Comparison of ENCODE assay signal across 1 cellular context in the genomic region with DNA sequence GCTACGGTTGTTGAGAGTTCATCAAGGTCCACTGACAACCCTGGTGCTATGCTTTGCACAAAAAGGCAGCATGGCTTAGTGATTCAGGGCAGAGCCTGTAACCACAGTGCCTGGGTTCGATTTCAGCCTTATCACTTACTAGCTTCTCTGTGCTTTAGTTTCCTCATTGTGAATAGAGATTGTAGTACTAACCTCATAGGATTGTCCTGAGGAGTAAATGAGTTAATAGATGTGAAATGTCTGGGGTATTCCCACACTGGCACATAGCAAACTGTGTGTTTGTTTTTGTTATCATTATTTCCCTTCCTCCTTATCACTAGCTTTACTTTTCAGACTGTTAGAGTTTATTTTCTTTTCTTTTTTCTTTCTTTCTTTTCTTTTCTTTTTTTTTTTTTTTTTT.
TF ChIP-seq lines count a peak whose summit lies in the region.

No MANE protein-coding gene starts in this region.

TF ChIP-seq in endothelial cell of umbilical vein, 7 proteins besides CTCF, POLR2A, EP300 and RAD21:
- no peak for TF ChIP-seq FOS (IDR thresholded peaks at IDR 0.05; ENCODE audit: borderline replicate concordance, insufficient read depth, low read length)
- no peak for TF ChIP-seq MYC (IDR thresholded peaks at IDR 0.05; ENCODE audit: low read depth, low read length)
- TF ChIP-seq EZH2 (IDR thresholded peaks at IDR 0.05; ENCODE audit: borderline replicate concordance, low read depth, low read length, severe bottlenecking), result no peak
- no peak for TF ChIP-seq MAX (IDR thresholded peaks at IDR 0.05; ENCODE audit: insufficient read depth, insufficient read length)
- no peak for TF ChIP-seq GATA2 (IDR thresholded peaks at IDR 0.05; ENCODE audit: insufficient read depth, insufficient read length, low read depth, low read length)
- no peak for TF ChIP-seq POLR2AphosphoS5 (IDR thresholded peaks at IDR 0.05; ENCODE audit: insufficient read depth, low read depth, low read length)
- TF ChIP-seq JUN (IDR thresholded peaks at IDR 0.05; ENCODE audit: borderline replicate concordance, insufficient read depth, insufficient read length, low read depth), result no peak
